18 cellular contexts compared by ENCODE assay signal in the genomic region with DNA sequence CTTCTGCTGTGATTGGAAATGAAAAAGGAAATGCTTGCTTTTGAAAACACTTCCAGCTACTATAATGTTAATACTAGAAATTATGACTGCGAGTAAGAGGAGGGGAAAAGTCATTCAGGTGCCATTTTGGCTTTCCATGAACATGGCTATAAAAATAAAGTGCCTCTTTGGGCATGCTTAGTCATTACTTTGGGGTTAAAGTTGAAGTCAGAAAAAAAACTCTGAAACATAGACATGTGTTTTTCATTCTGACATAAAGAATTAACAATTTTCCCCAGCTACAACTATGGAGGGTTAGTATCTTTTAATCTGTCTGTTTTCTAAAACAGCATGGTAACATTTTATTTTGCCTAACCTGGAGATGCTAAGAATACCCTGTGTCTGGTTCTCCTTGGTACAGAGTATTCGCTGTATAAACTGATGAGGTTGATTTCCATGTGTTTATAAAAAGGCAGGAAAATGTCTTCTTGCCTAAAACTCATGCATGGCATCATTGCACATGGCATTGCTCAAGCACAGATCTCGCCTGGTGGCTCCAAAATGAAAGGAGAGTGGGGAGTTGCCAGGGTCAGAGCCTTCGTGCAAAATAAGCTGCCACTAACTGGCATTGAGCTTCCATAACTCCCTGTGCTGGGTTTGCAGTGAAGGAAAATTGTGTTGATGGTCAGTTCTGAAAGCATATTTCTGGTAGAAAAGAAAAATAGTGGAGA.
"Had no signal": no experiment of that assay in that cellular context is flagged by ENCODE, and none has a peak within 500 bp of the region (broad histone marks: within the 10 kb centered on the region; RNA-seq: fewer than 3 reads in every experiment).

No MANE protein-coding gene starts in this region.

- H3K4me1 ChIP-seq: vagina had no signal

- H3K27me3 Mint-ChIP-seq: activated CD8-positive, alpha-beta T cell treated with anti-CD3 and anti-CD28 coated beads for 36 hours had no signal

- H3K9me3 Mint-ChIP-seq: activated CD8-positive, alpha-beta T cell treated with anti-CD3 and anti-CD28 coated beads for 36 hours; activated T-cell treated with anti-CD3 and anti-CD28 coated beads, Interleukin-2, amount 50 U/mL, for 4 hours; nephron had no signal

- H3K27ac ChIP-seq: foreskin keratinocyte, vagina had no signal

- DNase-seq: activated CD4-positive, alpha-beta T cell treated with anti-CD3 and anti-CD28 coated beads for 48 hours; activated CD4-positive, CD25-positive, alpha-beta regulatory T cell; activated CD8-positive, alpha-beta T cell treated with anti-CD3 and anti-CD28 coated beads for 36 hours; activated naive CD4-positive, alpha-beta T cell treated with anti-CD3 and anti-CD28 coated beads for 36 hours; activated T-cell treated with anti-CD3 and anti-CD28 coated beads, Interleukin-2, amount 50 U/mL, for 4 hours; dermis blood vessel endothelial cell; effector memory CD4-positive, alpha-beta T cell; foreskin keratinocyte; midbrain; stimulated activated CD4-positive, alpha-beta T cell treated with anti-CD3 and anti-CD28 coated beads, Interleukin-12 subunit alpha, Interleukin-12 subunit beta, amount 100 ng/mL, for 4 hours; stimulated activated CD4-positive, alpha-beta T cell treated with anti-CD3 and anti-CD28 coated beads, Interleukin-1b, Interleukin-23, amount 100 ng/mL, for 48 hours; stimulated activated naive CD8-positive, alpha-beta T cell treated with anti-CD3 and anti-CD28 coated beads, Interleukin-15, Interleukin-2, amounts not matched to agents 100 U/mL and 50 U/mL, for 24 hours; substantia nigra; T-helper 1 cell; T-helper 9 cell had no signal

- ATAC-seq: activated CD8-positive, alpha-beta T cell treated with anti-CD3 and anti-CD28 coated beads for 36 hours; activated T-cell treated with anti-CD3 and anti-CD28 coated beads, Interleukin-2, amount 50 U/mL, for 4 hours; foreskin keratinocyte; stimulated activated naive CD8-positive, alpha-beta T cell treated with anti-CD3 and anti-CD28 coated beads, Interleukin-15, Interleukin-2, amounts not matched to agents 100 U/mL and 50 U/mL, for 24 hours had no signal

- H3K27me3 ChIP-seq: esophagus muscularis mucosa, foreskin keratinocyte, vagina had no signal

- H3K4me1 Mint-ChIP-seq: nephron had no signal

- H3K4me3 ChIP-seq: esophagus muscularis mucosa, vagina had no signal

- H3K27ac Mint-ChIP-seq: activated CD8-positive, alpha-beta T cell treated with anti-CD3 and anti-CD28 coated beads for 36 hours; activated naive CD4-positive, alpha-beta T cell treated with anti-CD3 and anti-CD28 coated beads for 36 hours had no signal

- H3K36me3 ChIP-seq: esophagus muscularis mucosa, vagina had no signal

- H3K9me3 ChIP-seq: esophagus muscularis mucosa, vagina had no signal

- H3K4me3 Mint-ChIP-seq: activated CD8-positive, alpha-beta T cell treated with anti-CD3 and anti-CD28 coated beads for 36 hours; activated naive CD4-positive, alpha-beta T cell treated with anti-CD3 and anti-CD28 coated beads for 36 hours; activated T-cell treated with anti-CD3 and anti-CD28 coated beads, Interleukin-2, amount 50 U/mL, for 4 hours; nephron had no signal
